Comparison of ENCODE assay signal across 8 cellular contexts in the genomic region with DNA sequence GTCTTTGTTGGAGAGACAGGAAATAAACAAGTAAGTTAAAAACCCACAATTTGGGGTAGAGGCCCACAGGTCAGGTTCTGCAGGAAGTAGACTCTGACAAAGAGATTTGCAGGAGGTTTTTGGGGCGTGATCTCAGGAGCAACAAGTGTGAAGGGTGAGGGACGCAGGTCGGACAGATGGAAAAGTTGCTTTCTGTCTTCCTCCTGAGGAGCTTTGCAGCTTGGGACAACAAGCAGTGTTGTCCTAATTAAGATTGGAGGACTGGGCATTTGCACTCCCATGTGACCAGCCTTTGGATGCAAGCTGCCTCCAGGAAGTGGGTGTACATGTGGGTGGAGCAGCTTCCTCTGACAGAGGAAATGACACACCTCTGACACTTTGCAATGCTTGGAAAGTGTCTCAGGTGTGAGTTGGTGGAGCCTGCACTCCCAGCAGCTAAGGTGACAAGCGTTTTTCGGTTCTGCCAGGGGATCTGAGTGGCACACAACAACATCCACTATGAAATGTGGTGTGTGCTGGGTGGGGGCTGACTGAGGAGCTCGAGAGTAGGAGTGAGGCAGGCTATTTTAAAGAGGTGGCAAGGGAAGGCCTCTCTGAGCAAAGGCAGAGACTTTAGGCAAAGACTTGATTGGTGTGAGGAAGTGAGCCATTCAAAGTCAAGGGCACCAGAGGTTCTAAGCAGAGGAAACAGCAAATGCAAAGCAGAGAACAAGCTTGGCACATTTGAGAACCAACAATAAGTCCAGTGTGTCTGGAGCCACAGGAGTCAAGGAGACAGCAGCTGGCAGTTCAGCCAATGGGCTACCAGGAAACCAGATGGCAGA.
A peak's percentile ranks its signal among the peaks of the same experiment; 100 is the strongest.
DNase-seq lines count a peak whose midpoint lies in the region; ATAC-seq lines count a peak whose summit lies in the region.

No MANE protein-coding gene starts in this region.

- DNase-seq in DMS153 (lab: John Stamatoyannopoulos, UW) = peak; percentile 8
- no peak for DNase-seq in DMS153 treated with DMSO at 0.1 percent for 48 hours (lab: John Stamatoyannopoulos, UW; ENCODE audit: unreplicated experiment)
- peak; percentile 78 for DNase-seq in activated CD4-positive, alpha-beta T cell treated with anti-CD3 and anti-CD28 coated beads for 48 hours
- peak; percentile 66 to 72 (median 68) for DNase-seq in effector memory CD8-positive, alpha-beta T cell
- DNase-seq in stimulated activated CD4-positive, alpha-beta T cell treated with anti-CD3 and anti-CD28 coated beads, Interleukin-4, amount 100 ng/mL, for 24 hours = peak; percentile 79
- DNase-seq in NCI-H2196 treated with DMSO at 0.1 percent for 48 hours (lab: John Stamatoyannopoulos, UW; ENCODE audit: unreplicated experiment) = no peak
- DNase-seq in OCI-M1 (lab: John Stamatoyannopoulos, UW) = no peak
- DNase-seq in NCI-H1417 (lab: John Stamatoyannopoulos, UW) = no peak

- H3K9me3 Mint-ChIP-seq in effector memory CD8-positive, alpha-beta T cell = peaks cover 2 to 10% of the 10 kb centered on the region in 2 donors

- no peaks in the 10 kb centered on the region for H3K27me3 Mint-ChIP-seq in effector memory CD8-positive, alpha-beta T cell

- peaks cover 15% of the 10 kb centered on the region for H3K36me3 Mint-ChIP-seq in effector memory CD8-positive, alpha-beta T cell (ENCODE audit: insufficient read depth)

- peak overlapping the region; percentile 77 to 89 for H3K4me3 Mint-ChIP-seq in effector memory CD8-positive, alpha-beta T cell

- H3K27ac Mint-ChIP-seq in effector memory CD8-positive, alpha-beta T cell = peak overlapping the region; percentile 93 to 99

- peaks cover 77 to 84% of the 10 kb centered on the region in 2 donors for H3K4me1 Mint-ChIP-seq in effector memory CD8-positive, alpha-beta T cell (ENCODE audit: low read depth in 2 of 2)

- ATAC-seq in effector memory CD8-positive, alpha-beta T cell (replicated peaks) = peak; percentile 85

Comparison
In these comparisons a context has a peak if more than half of its experiments do, and no peak if none do; other contexts are left out.
1. DNase-seq: peak in DMS153 (single experiment), activated CD4-positive, alpha-beta T cell treated with anti-CD3 and anti-CD28 coated beads for 48 hours (single experiment), effector memory CD8-positive, alpha-beta T cell (3 of 3) and stimulated activated CD4-positive, alpha-beta T cell treated with anti-CD3 and anti-CD28 coated beads, Interleukin-4, amount 100 ng/mL, for 24 hours (single experiment); none in DMS153 treated with DMSO at 0.1 percent for 48 hours (single experiment), NCI-H2196 treated with DMSO at 0.1 percent for 48 hours (single experiment), OCI-M1 (single experiment) and NCI-H1417 (0 of 3).